ENCODE assay signal across 10 cellular contexts in genomic region chr7:141158562-141158961, GRCh38.
DNase-seq lines count a peak whose midpoint lies in the region; ATAC-seq and TF ChIP-seq lines count a peak whose summit lies in the region.
"Had no signal": no experiment of that assay in that cellular context is flagged by ENCODE, and none has a peak within 500 bp of the region (broad histone marks: within the 10 kb centered on the region; RNA-seq: fewer than 3 reads in every experiment).

No MANE protein-coding gene starts in this region.

- 48 to 64% (median 54%) methylated on average over 4 of the region's 4 CpGs for WGBS in stomach, 5 donors

- H3K27ac Mint-ChIP-seq in activated naive CD8-positive, alpha-beta T cell treated with anti-CD3 and anti-CD28 coated beads for 36 hours = no peak overlapping the region

- H3K27ac ChIP-seq in ACC112 (ENCODE audit: low read depth, low read length) = peak overlapping the region; percentile 50; the same call in 1 of the 2 replicates
- no peak overlapping the region for H3K27ac ChIP-seq in foreskin keratinocyte
- no peak overlapping the region for H3K27ac ChIP-seq in stomach
- H3K27ac ChIP-seq: SK-N-MC had no signal

- no peaks in the 10 kb centered on the region for H3K36me3 Mint-ChIP-seq in activated naive CD8-positive, alpha-beta T cell treated with anti-CD3 and anti-CD28 coated beads for 36 hours

- no peak overlapping the region for H3K9ac ChIP-seq in NT2/D1 (ENCODE audit: insufficient read length, low read depth)

- no peaks in the 10 kb centered on the region for H3K4me1 Mint-ChIP-seq in activated naive CD8-positive, alpha-beta T cell treated with anti-CD3 and anti-CD28 coated beads for 36 hours

- no peaks in the 10 kb centered on the region for H3K79me2 ChIP-seq in ACC112 (ENCODE audit: control insufficient read depth, insufficient read depth, low read length, unreplicated experiment)

- H2AFZ ChIP-seq in ACC112 (ENCODE audit: low read length, unreplicated experiment) = no peak overlapping the region

- peaks cover 5% of the 10 kb centered on the region for H3K9me3 Mint-ChIP-seq in activated naive CD8-positive, alpha-beta T cell treated with anti-CD3 and anti-CD28 coated beads for 36 hours

- DNase-seq in NT2/D1 (ENCODE audit: low read depth, low spot score) (peak; percentile 40), foreskin keratinocyte (peak; percentile 1 to 2), NAMALWA (ENCODE audit: low spot score) (no peak), stomach (no peak), D341Med (ENCODE audit: low spot score) (no peak)
- no peak for DNase-seq in activated naive CD8-positive, alpha-beta T cell treated with anti-CD3 and anti-CD28 coated beads for 36 hours
- DNase-seq: DND-41 had no signal

- H3K27me3 ChIP-seq in ACC112 (ENCODE audit: insufficient read depth, low read length) (no peaks in the 10 kb centered on the region), NT2/D1 (ENCODE audit: insufficient read depth, insufficient read length) (no peaks in the 10 kb centered on the region), foreskin keratinocyte (no peaks in the 10 kb centered on the region), stomach (no peaks in the 10 kb centered on the region)

- TF ChIP-seq POLR2A in stomach (IDR thresholded peaks at IDR 0.05) = no peak

- H3K4me3 ChIP-seq in ACC112 (ENCODE audit: low read depth, low read length) (no peak overlapping the region), NT2/D1 (ENCODE audit: insufficient read length, low read depth) (no peak overlapping the region), stomach (no peak overlapping the region)
- H3K4me3 ChIP-seq: SK-N-MC had no signal

- TF ChIP-seq CTCF in foreskin keratinocyte (conservative IDR thresholded peaks at IDR 0.05) = no peak
- no peak for TF ChIP-seq CTCF in stomach (IDR thresholded peaks at IDR 0.05)

- H3K36me3 ChIP-seq in ACC112 (ENCODE audit: insufficient read depth, low read length) (no peaks in the 10 kb centered on the region), NT2/D1 (ENCODE audit: insufficient read depth, insufficient read length, low read length) (no peaks in the 10 kb centered on the region), stomach (no peaks in the 10 kb centered on the region)

- H3K9me3 ChIP-seq in NT2/D1 (ENCODE audit: insufficient read depth, low read length) = no peaks in the 10 kb centered on the region
- H3K9me3 ChIP-seq in stomach = no peaks in the 10 kb centered on the region

- no peaks in the 10 kb centered on the region for H3K27me3 Mint-ChIP-seq in activated naive CD8-positive, alpha-beta T cell treated with anti-CD3 and anti-CD28 coated beads for 36 hours

- TF ChIP-seq EP300 in stomach (IDR thresholded peaks at IDR 0.05) = no peak

- ATAC-seq in GM21390 (IDR thresholded peaks at IDR 0.05; ENCODE audit: unreplicated experiment) (peak; percentile 69), foreskin keratinocyte (peak; percentile 14)

- H3K4me1 ChIP-seq in ACC112 (ENCODE audit: control insufficient read depth, insufficient read depth, low read length, unreplicated experiment) (peaks cover 5% of the 10 kb centered on the region), NT2/D1 (ENCODE audit: insufficient read depth, insufficient read length) (no peaks in the 10 kb centered on the region), foreskin keratinocyte (no peaks in the 10 kb centered on the region), stomach (no peaks in the 10 kb centered on the region)

- intact Hi-C loops in stomach (cut with DNase I; ENCODE audit: low total_unique reads) = no loop called here

- H3K4me3 Mint-ChIP-seq in activated naive CD8-positive, alpha-beta T cell treated with anti-CD3 and anti-CD28 coated beads for 36 hours = no peak overlapping the region

Comparison
In these comparisons a context has a peak if more than half of its experiments do, and no peak if none do; other contexts are left out.
1. DNase-seq: peak in NT2/D1 (single experiment) and foreskin keratinocyte (2 of 2); none in activated naive CD8-positive, alpha-beta T cell treated with anti-CD3 and anti-CD28 coated beads for 36 hours (single experiment), NAMALWA (single experiment), stomach (single experiment) and D341Med (single experiment).